18 cellular contexts compared by ENCODE assay signal in genomic region chr6:111201764-111202163, GRCh38.
"Had no signal": no experiment of that assay in that cellular context is flagged by ENCODE, and none has a peak within 500 bp of the region (broad histone marks: within the 10 kb centered on the region; RNA-seq: fewer than 3 reads in every experiment).

No MANE protein-coding gene starts in this region.

- H3K36me3 ChIP-seq: right lobe of liver, stomach had no signal

- H3K27me3 Mint-ChIP-seq: activated CD4-positive, alpha-beta T cell treated with anti-CD3 and anti-CD28 coated beads, Interleukin-2, amount 10 ng/mL, durations not matched to agents 7 days and 5 days had no signal

- H3K36me3 Mint-ChIP-seq: activated naive CD4-positive, alpha-beta T cell treated with anti-CD3 and anti-CD28 coated beads, Interleukin-2, amount 50 U/mL, for 72 hours; natural killer cell had no signal

- H3K4me1 Mint-ChIP-seq: natural killer cell had no signal

- H3K9me3 Mint-ChIP-seq: activated CD4-positive, alpha-beta T cell treated with anti-CD3 and anti-CD28 coated beads, Interleukin-2, amount 10 ng/mL, durations not matched to agents 7 days and 5 days; activated naive CD4-positive, alpha-beta T cell treated with anti-CD3 and anti-CD28 coated beads, Interleukin-2, amount 50 U/mL, for 72 hours; natural killer cell had no signal

- H3K79me2 ChIP-seq: hepatocyte, parathyroid adenoma had no signal

- H3K4me2 ChIP-seq: smooth muscle cell had no signal

- H2AFZ ChIP-seq: parathyroid adenoma had no signal

- H3K4me1 ChIP-seq: parathyroid adenoma had no signal

- H3K27ac ChIP-seq: dorsolateral prefrontal cortex, parathyroid adenoma, right lobe of liver had no signal

- H3K27me3 ChIP-seq: body of pancreas, dorsolateral prefrontal cortex, hepatocyte, right lobe of liver, stomach had no signal

- ATAC-seq: activated naive CD4-positive, alpha-beta T cell treated with anti-CD3 and anti-CD28 coated beads, Interleukin-2, amount 50 U/mL, for 72 hours; body of pancreas; natural killer cell had no signal

- H3K9me3 ChIP-seq: body of pancreas, mucosa of descending colon, right lobe of liver, stomach had no signal

- H3K4me3 Mint-ChIP-seq: activated CD4-positive, alpha-beta T cell treated with anti-CD3 and anti-CD28 coated beads, Interleukin-2, amount 10 ng/mL, durations not matched to agents 7 days and 5 days; natural killer cell had no signal

- H3K27ac Mint-ChIP-seq: activated CD4-positive, alpha-beta T cell treated with anti-CD3 and anti-CD28 coated beads, Interleukin-2, amount 10 ng/mL, durations not matched to agents 7 days and 5 days; natural killer cell had no signal

- H3K4me3 ChIP-seq: body of pancreas, dorsolateral prefrontal cortex, hepatocyte, mucosa of descending colon, right lobe of liver, smooth muscle cell, stomach had no signal

- H3K9ac ChIP-seq: parathyroid adenoma had no signal

- DNase-seq: activated CD4-positive, alpha-beta T cell treated with anti-CD3 and anti-CD28 coated beads, Interleukin-2, amount 10 ng/mL, durations not matched to agents 7 days and 5 days; activated CD4-positive, CD25-positive, alpha-beta regulatory T cell; activated CD8-positive, alpha-beta memory T cell treated with anti-CD3 and anti-CD28 coated beads for 24 hours; activated gamma-delta T cell; body of pancreas; caudate nucleus; dorsolateral prefrontal cortex; mesenchymal stem cell; mucosa of descending colon; natural killer cell; right lobe of liver; stimulated activated CD4-positive, alpha-beta T cell treated with anti-CD3 and anti-CD28 coated beads, Interleukin-4, amount 100 ng/mL, for 1 hour; stomach; trophoblast cell had no signal
